30 cellular contexts compared by ENCODE assay signal in the genomic region with DNA sequence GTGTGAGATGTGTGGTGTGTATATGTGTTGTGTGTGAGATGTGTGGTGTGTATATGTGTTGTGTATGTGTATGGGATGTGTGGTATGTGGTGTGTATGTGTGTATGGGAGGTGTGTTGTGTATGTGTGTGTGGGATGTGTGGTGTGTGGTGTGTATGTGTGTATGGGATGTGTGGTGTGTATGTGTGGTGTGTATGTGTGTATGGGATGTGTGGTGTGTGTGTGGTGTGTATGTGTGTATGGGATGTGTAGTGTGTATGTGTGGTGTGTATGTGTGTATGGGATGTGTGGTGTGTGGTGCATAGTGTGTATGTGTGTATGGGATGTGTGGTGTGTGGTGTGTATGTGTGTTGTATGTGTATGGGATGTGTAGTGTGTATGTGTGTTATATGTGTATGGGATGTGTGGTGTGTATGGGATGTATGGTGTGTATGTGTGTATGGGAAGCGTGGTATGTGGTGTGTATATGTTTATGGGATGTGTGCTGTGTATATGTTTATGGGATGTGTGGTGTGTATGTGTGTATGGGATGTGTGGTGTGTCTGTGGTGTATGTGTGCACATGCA. TPM values are rescaled to one million over a fixed set of nuclear protein-coding genes. Genes with fewer than 3 reads are reported as not detected.
DNase-seq lines count a peak whose midpoint lies in the region; ATAC-seq and TF ChIP-seq lines count a peak whose summit lies in the region.
"Had no signal": no experiment of that assay in that cellular context is flagged by ENCODE, and none has a peak within 500 bp of the region (broad histone marks: within the 10 kb centered on the region; RNA-seq: fewer than 3 reads in every experiment).

No MANE protein-coding gene starts in this region.

- POLR2A ChIA-PET in CD4-positive, alpha-beta memory T cell (lab: Charles Lee; ENCODE audit: partially characterized antibody), result interaction anchor here (0.8 to 40.8 kb wide), 7 partner anchors 11 to 188 kb away, joined by 3 to 2673 read pairs (median 22); partner anchors contain the start of gene IKZF1

- peaks cover 100% of the 10 kb centered on the region for H3K4me1 ChIP-seq in CD4-positive, alpha-beta memory T cell (ENCODE audit: insufficient read depth, low read length)
- H3K4me1 ChIP-seq in effector memory CD4-positive, alpha-beta T cell (ENCODE audit: control insufficient read depth, insufficient read depth, low read length, poor library complexity, severe bottlenecking), result peaks cover 98% of the 10 kb centered on the region
- peaks cover 0 to 90% (median 0%) of the 10 kb centered on the region in 9 donors for H3K4me1 ChIP-seq in heart right ventricle
- H3K4me1 ChIP-seq: sigmoid colon had no signal

- no peaks in the 10 kb centered on the region for H3K27me3 Mint-ChIP-seq in CD4-positive, alpha-beta memory T cell
- H3K27me3 Mint-ChIP-seq: activated T-cell treated with anti-CD3 and anti-CD28 coated beads, Interleukin-2, amount 50 U/mL, for 24 hours had no signal

- peak overlapping the region; percentile 96 for H3K27ac ChIP-seq in CD4-positive, alpha-beta memory T cell (ENCODE audit: low read depth, low read length)
- H3K27ac ChIP-seq in KOPT-K1 (ENCODE audit: low read depth, low read length, poor library complexity, severe bottlenecking) (peak overlapping the region; percentile 98), skin epidermis (peak overlapping the region in 13 of 21 experiments; percentile 7 to 92 (median 66)), heart right ventricle (peak overlapping the region in 1 of 10 donors; percentile 80)
- peak overlapping the region; percentile 94 for H3K27ac ChIP-seq in effector memory CD4-positive, alpha-beta T cell (ENCODE audit: insufficient read depth, low read length, poor library complexity, severe bottlenecking)
- H3K27ac ChIP-seq: GM23248, RWPE1, sigmoid colon had no signal

- peaks cover 0 to 3% (median 0%) of the 10 kb centered on the region in 8 donors for H3K9me3 Mint-ChIP-seq in CD4-positive, alpha-beta memory T cell
- H3K9me3 Mint-ChIP-seq: activated T-cell treated with anti-CD3 and anti-CD28 coated beads, Interleukin-2, amount 50 U/mL, for 24 hours; HFFc6 had no signal

- no peak for ATAC-seq in heart right ventricle
- ATAC-seq: left lung had no signal

- H3K4me3 ChIP-seq in CD4-positive, alpha-beta memory T cell (ENCODE audit: low read length in 2 of 2), result peak overlapping the region in 1 of 2 donors; percentile 8
- H3K4me3 ChIP-seq in effector memory CD4-positive, alpha-beta T cell (ENCODE audit: insufficient read depth, low read depth, low read length, poor library complexity, severe bottlenecking), result peak overlapping the region; percentile 19
- H3K4me3 ChIP-seq in skin epidermis (no peak overlapping the region), heart right ventricle (no peak overlapping the region)
- H3K4me3 ChIP-seq: GM23248, left lung, sigmoid colon, transverse colon had no signal

- peaks cover 4% of the 10 kb centered on the region for H3K36me3 ChIP-seq in CD4-positive, alpha-beta memory T cell (ENCODE audit: insufficient read depth, low read length)
- H3K36me3 ChIP-seq in KOPT-K1 (ENCODE audit: insufficient read depth, low read length) (peaks cover 32% of the 10 kb centered on the region), heart right ventricle (peaks cover 0 to 6% (median 0%) of the 10 kb centered on the region in 9 donors)
- no peaks in the 10 kb centered on the region for H3K36me3 ChIP-seq in effector memory CD4-positive, alpha-beta T cell (ENCODE audit: control insufficient read depth, insufficient read depth, low read length)
- H3K36me3 ChIP-seq: left lung, sigmoid colon, transverse colon had no signal

- DNase-seq in CD4-positive, alpha-beta memory T cell, result no peak
- no peak for DNase-seq in effector memory CD4-positive, alpha-beta T cell
- DNase-seq in heart right ventricle (no peak), putamen (ENCODE audit: low spot score) (no peak), KG1 (lab: John Stamatoyannopoulos, UW) (no peak), NCI-H1092 treated with DMSO at 0.1 percent for 48 hours (lab: John Stamatoyannopoulos, UW) (no peak)
- DNase-seq: ACHN, Calu3, caudate nucleus, cortex of kidney, DMS79 treated with DMSO at 0.1 percent for 48 hours, glutamatergic neuron, GM23248, HFFc6, islet precursor cell, NCI-H2107, NCI-H748 treated with DMSO at 0.1 percent for 48 hours had no signal

- CTCF ChIA-PET in CD4-positive, alpha-beta memory T cell (lab: Charles Lee; ENCODE audit: partially characterized antibody), result interaction anchor here (1.2 to 8.1 kb wide), 5 partner anchors 12 to 83 kb away, joined by 4 to 142 read pairs (median 9); no protein-coding TSS in a partner anchor

- H3K9me3 ChIP-seq in CD4-positive, alpha-beta memory T cell (ENCODE audit: control insufficient read depth in 1 of 2, low read length in 2 of 2), result no peaks in the 10 kb centered on the region
- no peaks in the 10 kb centered on the region for H3K9me3 ChIP-seq in KOPT-K1 (ENCODE audit: insufficient read depth, low read length, poor library complexity, severe bottlenecking)
- H3K9me3 ChIP-seq in effector memory CD4-positive, alpha-beta T cell (ENCODE audit: control insufficient read depth, low read length), result no peaks in the 10 kb centered on the region
- no peaks in the 10 kb centered on the region for H3K9me3 ChIP-seq in heart right ventricle
- H3K9me3 ChIP-seq: left lung, sigmoid colon, transverse colon had no signal

- no peak overlapping the region for H3K4me3 Mint-ChIP-seq in CD4-positive, alpha-beta memory T cell
- H3K4me3 Mint-ChIP-seq: activated T-cell treated with anti-CD3 and anti-CD28 coated beads, Interleukin-2, amount 50 U/mL, for 24 hours; HFFc6 had no signal

- WGBS in heart right ventricle, 2 donors, result 99 to 100% methylated on average over 1 of the region's 1 CpG

- H3K36me3 Mint-ChIP-seq in CD4-positive, alpha-beta memory T cell, result peaks cover 41 to 48% of the 10 kb centered on the region in 2 donors

- H3K4me1 Mint-ChIP-seq in CD4-positive, alpha-beta memory T cell, result peaks cover 0 to 66% (median 45%) of the 10 kb centered on the region in 4 donors

- no peak overlapping the region for H3K27ac Mint-ChIP-seq in CD4-positive, alpha-beta memory T cell
- H3K27ac Mint-ChIP-seq: activated T-cell treated with anti-CD3 and anti-CD28 coated beads, Interleukin-2, amount 50 U/mL, for 24 hours; HFFc6; progenitor cell of endocrine pancreas had no signal

- no peak for TF ChIP-seq CTCF in heart right ventricle (IDR thresholded peaks at IDR 0.05)

- intact Hi-C loops in CD4-positive, alpha-beta memory T cell (cut with micrococcal nuclease), result no loop called here
- intact Hi-C loops in heart right ventricle (cut with DNase I), result no loop called here

- H3K27me3 ChIP-seq in CD4-positive, alpha-beta memory T cell (ENCODE audit: insufficient read depth, low read length), result no peaks in the 10 kb centered on the region
- H3K27me3 ChIP-seq in effector memory CD4-positive, alpha-beta T cell (replicated peaks; ENCODE audit: control insufficient read depth, insufficient read depth, low read length, poor library complexity, severe bottlenecking), result no peaks in the 10 kb centered on the region
- peaks cover 0 to 46% (median 11%) of the 10 kb centered on the region in 7 donors for H3K27me3 ChIP-seq in heart right ventricle
- H3K27me3 ChIP-seq: left lung, transverse colon had no signal

RNA-seq across cellular contexts. Expression of gene IKZF1, which starts 30.8 kb away (rescaled TPM):
- 100 to 1,000 TPM; 474 to 479 TPM for total RNA-seq in CD4-positive, alpha-beta memory T cell
- polyA plus RNA-seq in CD4-positive, alpha-beta memory T cell, result 100 to 1,000 TPM; 116 to 288 TPM
- total RNA-seq in heart right ventricle, result 10 to 100 TPM in 1 of 10 donors, 1 to 10 TPM in 7, under 1 TPM in 2; 0.88 to 20.2 (median 1.9) TPM
- under 1 TPM; 0.46 to 0.51 TPM for polyA plus RNA-seq in heart right ventricle
- total RNA-seq: fibroblast of villous mesenchyme, GM23248, HFFc6, LHCN-M2, myocyte, SK-MEL-5 had no signal
- polyA plus RNA-seq: BJ, GM23248 had no signal

Comparison
In these comparisons a context has a peak if more than half of its experiments do, and no peak if none do; other contexts are left out.
1. RNA of gene IKZF1, which starts 30.8 kb away (total RNA-seq): 474 to 479 TPM in CD4-positive, alpha-beta memory T cell; 0.88 to 20.2 TPM in heart right ventricle; every median in the first group is over 10 times any median in the second.